In the genomic region with DNA sequence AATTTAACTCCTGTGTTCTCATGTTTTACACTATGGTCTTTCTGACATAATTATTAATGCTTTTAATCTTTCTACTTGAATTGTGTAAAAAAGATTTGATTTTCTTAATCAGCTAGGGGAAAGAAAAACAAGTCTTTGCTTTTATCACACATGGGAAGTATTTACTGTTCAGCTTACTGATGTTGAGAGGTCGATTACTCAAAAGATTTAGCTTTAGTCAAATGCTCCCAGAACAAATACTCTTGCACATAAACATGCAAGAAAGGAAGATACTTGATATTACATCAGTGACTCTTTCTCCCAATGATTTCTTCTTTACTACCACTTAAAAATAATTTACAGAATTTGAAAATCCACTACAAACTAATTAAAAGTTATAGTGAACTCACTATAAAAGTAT, we compare ENCODE assay signal across 20 cellular contexts.
"Had no signal": no experiment of that assay in that cellular context is flagged by ENCODE, and none has a peak within 500 bp of the region (broad histone marks: within the 10 kb centered on the region; RNA-seq: fewer than 3 reads in every experiment).

No MANE protein-coding gene starts in this region.

- H3K4me3 ChIP-seq: esophagus squamous epithelium, heart left ventricle, mucosa of descending colon, psoas muscle, right lobe of liver, tibial nerve had no signal

- ATAC-seq: heart left ventricle; mucosa of descending colon; naive thymus-derived CD8-positive, alpha-beta T cell; psoas muscle; right lobe of liver; stimulated activated memory B cell treated with anti-CD40 and anti-IgM and Interleukin-4, amounts not matched to agents 10 μg/mL and 1 μg/mL and 100 μg/mL, for 72 hours had no signal

- H3K9me3 ChIP-seq: esophagus squamous epithelium, heart left ventricle, mucosa of descending colon, neutrophil, psoas muscle, right lobe of liver, tibial nerve had no signal

- H3K27me3 ChIP-seq: esophagus squamous epithelium, heart left ventricle, neutrophil, right lobe of liver, tibial nerve had no signal

- H3K4me3 Mint-ChIP-seq: naive thymus-derived CD8-positive, alpha-beta T cell; stimulated activated memory B cell treated with anti-CD40 and anti-IgM and Interleukin-4, amounts not matched to agents 10 μg/mL and 1 μg/mL and 100 μg/mL, for 72 hours; stimulated activated naive CD8-positive, alpha-beta T cell treated with anti-CD3 and anti-CD28 coated beads, Interleukin-15, Interleukin-2, amounts not matched to agents 100 ng/mL and 50 ng/mL, for 24 hours had no signal

- H3K4me1 Mint-ChIP-seq: naive thymus-derived CD8-positive, alpha-beta T cell; stimulated activated memory B cell treated with anti-CD40 and anti-IgM and Interleukin-4, amounts not matched to agents 10 μg/mL and 1 μg/mL and 100 μg/mL, for 72 hours had no signal

- DNase-seq: dermis blood vessel endothelial cell; esophagus squamous epithelium; heart left ventricle; hippocampal formation; kidney glomerular epithelial cell; mucosa of descending colon; naive thymus-derived CD8-positive, alpha-beta T cell; psoas muscle; retina; right lobe of liver; stimulated activated CD4-positive, alpha-beta T cell treated with anti-CD3 and anti-CD28 coated beads, Interleukin-15, amount 100 ng/mL, for 24 hours; stimulated activated CD4-positive, alpha-beta T cell treated with anti-CD3 and anti-CD28 coated beads, Interleukin-1b, Interleukin-23, amount 100 ng/mL, for 48 hours; stimulated activated CD4-positive, alpha-beta T cell treated with anti-CD3 and anti-CD28 coated beads, Interleukin-4, amount 100 ng/mL, for 24 hours had no signal

- H3K4me1 ChIP-seq: esophagus squamous epithelium, heart left ventricle, psoas muscle, right lobe of liver, tibial nerve had no signal

- H3K27ac ChIP-seq: esophagus squamous epithelium, heart left ventricle, neutrophil, psoas muscle, right lobe of liver, tibial nerve had no signal

- FAIRE-seq: colon, frontal cortex, islet of Langerhans had no signal

- H3K27ac Mint-ChIP-seq: naive thymus-derived CD8-positive, alpha-beta T cell; stimulated activated memory B cell treated with anti-CD40 and anti-IgM and Interleukin-4, amounts not matched to agents 10 μg/mL and 1 μg/mL and 100 μg/mL, for 72 hours; stimulated activated naive CD8-positive, alpha-beta T cell treated with anti-CD3 and anti-CD28 coated beads, Interleukin-15, Interleukin-2, amounts not matched to agents 100 ng/mL and 50 ng/mL, for 24 hours had no signal

- H3K36me3 Mint-ChIP-seq: naive thymus-derived CD8-positive, alpha-beta T cell; stimulated activated memory B cell treated with anti-CD40 and anti-IgM and Interleukin-4, amounts not matched to agents 10 μg/mL and 1 μg/mL and 100 μg/mL, for 72 hours had no signal

- H3K36me3 ChIP-seq: esophagus squamous epithelium, heart left ventricle, neutrophil, right lobe of liver, tibial nerve had no signal

- H3K9me3 Mint-ChIP-seq: stimulated activated naive CD8-positive, alpha-beta T cell treated with anti-CD3 and anti-CD28 coated beads, Interleukin-15, Interleukin-2, amounts not matched to agents 100 ng/mL and 50 ng/mL, for 24 hours had no signal

- H3K27me3 Mint-ChIP-seq: naive thymus-derived CD8-positive, alpha-beta T cell; stimulated activated memory B cell treated with anti-CD40 and anti-IgM and Interleukin-4, amounts not matched to agents 10 μg/mL and 1 μg/mL and 100 μg/mL, for 72 hours; stimulated activated naive CD8-positive, alpha-beta T cell treated with anti-CD3 and anti-CD28 coated beads, Interleukin-15, Interleukin-2, amounts not matched to agents 100 ng/mL and 50 ng/mL, for 24 hours had no signal
